Comparison of ENCODE assay signal across 9 cellular contexts in the genomic region with DNA sequence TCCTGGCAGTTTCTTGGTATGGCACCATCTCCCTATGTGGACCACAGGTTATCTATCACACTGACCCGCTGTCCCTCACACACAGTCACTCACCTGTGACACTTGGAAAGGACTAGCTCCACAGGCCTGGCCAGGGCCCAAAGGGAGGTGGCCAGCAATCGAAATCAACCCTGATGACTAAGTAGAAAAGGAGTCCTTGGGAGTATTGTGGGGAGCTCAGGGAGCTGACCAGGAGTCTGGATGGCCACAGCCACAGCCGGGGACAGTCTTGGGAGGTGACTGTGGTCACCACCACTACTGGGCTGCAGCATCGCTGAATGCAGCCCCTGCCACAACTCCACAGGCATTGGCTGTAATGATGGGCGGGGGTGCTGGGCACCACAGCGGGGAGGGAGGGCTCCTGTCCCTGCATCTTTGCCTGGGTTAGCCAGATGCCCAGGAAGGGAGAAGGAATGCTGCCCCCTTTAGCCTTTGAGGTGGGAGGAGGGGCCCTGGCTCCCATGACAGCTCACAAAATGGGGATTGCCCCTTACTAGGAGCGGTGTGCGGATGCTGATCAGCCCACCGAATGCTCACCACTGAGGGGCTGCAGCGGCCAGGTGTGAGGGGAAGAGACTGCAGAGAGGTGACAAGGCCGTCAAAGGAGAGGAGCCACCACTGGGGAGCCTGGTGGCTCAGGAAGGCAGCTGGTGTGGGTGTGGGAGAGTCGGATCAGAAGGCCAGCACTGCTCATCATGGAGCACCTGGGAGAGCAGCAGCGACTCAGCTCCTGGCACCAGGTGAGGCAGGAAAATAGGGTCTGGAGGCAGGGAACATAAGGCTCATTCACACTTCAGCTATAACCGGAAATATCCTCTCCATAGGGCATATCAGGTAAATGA.
DNase-seq lines count a peak whose midpoint lies in the region; ATAC-seq, FAIRE-seq and TF ChIP-seq lines count a peak whose summit lies in the region.
"Had no signal": no experiment of that assay in that cellular context is flagged by ENCODE, and none has a peak within 500 bp of the region (broad histone marks: within the 10 kb centered on the region; RNA-seq: fewer than 3 reads in every experiment).

No MANE protein-coding gene starts in this region.

- peak; percentile 15 for DNase-seq in NCI-H510A treated with DMSO at 0.1 percent for 48 hours (lab: John Stamatoyannopoulos, UW)
- no peak for DNase-seq in NCI-H510A (lab: John Stamatoyannopoulos, UW)
- peak; percentile 75 for DNase-seq in M059J (ENCODE audit: low read depth)
- DNase-seq in H1 (ENCODE audit: low read depth in 1 of 2, low spot score in 2 of 2): no peak
- DNase-seq in progenitor cell of endocrine pancreas (ENCODE audit: low spot score, unreplicated experiment): no peak
- no peak for DNase-seq in erythroblast (lab: John Stamatoyannopoulos, UW)
- DNase-seq: NK-92 treated with Interleukin-12 subunit alpha and Interleukin-12 subunit beta, amount 100 ng/mL, for 24 hours had no signal

- TF ChIP-seq POLR2A in H1 (IDR thresholded peaks at IDR 0.05; ENCODE audit: control extremely low read depth in 1 of 2, low read depth in 2 of 2, low read length in 2 of 2) (no peak), erythroblast (IDR thresholded peaks at IDR 0.05; ENCODE audit: low read length) (no peak)

- no peak for FAIRE-seq in H1 (lab: Jason Lieb, UNC)

- H3K36me3 ChIP-seq in H1 (ENCODE audit: control insufficient read depth in 2 of 4, insufficient read depth in 4 of 4, low read length in 3 of 4): no peaks in the 10 kb centered on the region

- peaks cover 26% of the 10 kb centered on the region for H3K4me1 Mint-ChIP-seq in progenitor cell of endocrine pancreas (ENCODE audit: low read depth)

- CTCF ChIA-PET in H1 (lab: Charles Lee; ENCODE audit: partially characterized antibody): interaction anchor here (1.0 to 9.1 kb wide), 29 partner anchors 9 to 280 kb away, joined by 3 to 139 read pairs (median 5); no protein-coding TSS in a partner anchor

- no peaks in the 10 kb centered on the region for H3K27me3 Mint-ChIP-seq in progenitor cell of endocrine pancreas

- H3K79me1 ChIP-seq in H1 (ENCODE audit: low read depth, low read length): no peaks in the 10 kb centered on the region

- H4K20me1 ChIP-seq in H1 (replicated peaks in 1 of 2; ENCODE audit: control insufficient read depth in 1 of 2, insufficient read depth in 2 of 2, low read length in 2 of 2): no peaks in the 10 kb centered on the region

- POLR2A ChIA-PET in H1 (lab: Charles Lee; ENCODE audit: partially characterized antibody): interaction anchor here (0.9 to 5.0 kb wide), 13 partner anchors 9 to 183 kb away, joined by 3 to 47 read pairs (median 5); partner anchors contain the start of gene H3-3A

- no peaks in the 10 kb centered on the region for H3K36me3 Mint-ChIP-seq in progenitor cell of endocrine pancreas (ENCODE audit: insufficient read depth)

- peaks cover 6% of the 10 kb centered on the region; the same call in 1 of the 2 replicates for H3K23me2 ChIP-seq in H1 (ENCODE audit: low read depth, low read length)

- no peak overlapping the region; a peak in 1 of 8 replicates for H3K4me3 ChIP-seq in H1 (ENCODE audit: extremely low read depth in 1 of 4, insufficient read depth in 2 of 4, low read depth in 3 of 4, low read length in 4 of 4)

- H4K5ac ChIP-seq in H1 (ENCODE audit: insufficient read length, low read depth, low read length): no peak overlapping the region

- H3K14ac ChIP-seq in H1 (ENCODE audit: insufficient read length): no peak overlapping the region

- H3K79me2 ChIP-seq in H1 (ENCODE audit: control insufficient read depth in 1 of 2, insufficient read depth in 2 of 2, low read length in 2 of 2): no peaks in the 10 kb centered on the region

- peak overlapping the region; percentile 61; the same call in 1 of the 2 replicates for H2BK20ac ChIP-seq in H1 (ENCODE audit: low read length)

- no peak overlapping the region for H3K27ac ChIP-seq in H1 (ENCODE audit: low read depth, low read length)

- peak overlapping the region; percentile 99; the same call in 1 of the 2 replicates for H2BK15ac ChIP-seq in H1 (ENCODE audit: low read length)

- H3K9me3 ChIP-seq in H1 (ENCODE audit: insufficient read depth in 2 of 2, low read depth in 1 of 2, low read length in 1 of 2): no peaks in the 10 kb centered on the region

- ATAC-seq in GM21528 (IDR thresholded peaks at IDR 0.05; ENCODE audit: low FRiP score, unreplicated experiment) (no peak), GM19452 (IDR thresholded peaks at IDR 0.05; ENCODE audit: unreplicated experiment) (no peak)

- peak overlapping the region; percentile 90; the same call in 1 of the 2 replicates for H2BK12ac ChIP-seq in H1 (ENCODE audit: low read depth, low read length)

- peaks cover 4 to 32% (median 18%) of the 10 kb centered on the region in 4 experiments for H3K4me1 ChIP-seq in H1 (replicated peaks in 1 of 4; ENCODE audit: control insufficient read depth in 3 of 4, insufficient read depth in 4 of 4, low read length in 3 of 4)

- WGBS in H1 (ENCODE audit: extremely low coverage in 1 of 2, insufficient coverage in 1 of 2, insufficient read length in 1 of 2, insufficient replicate concordance in 2 of 2, low coverage in 1 of 2, low lambda C conversion rate in 2 of 2, missing lambda C conversion rate in 1 of 2), 2 experiments: 88% methylated on average over 13 of the region's 14 CpGs; no CpG with 5 or more reads in 1 of the 2 experiments

- TF ChIP-seq RAD21 in H1 (IDR thresholded peaks at IDR 0.05 in 1 of 2, conservative IDR thresholded peaks at IDR 0.05 in 1 of 2; ENCODE audit: low read depth in 2 of 2, low read length in 2 of 2): no peak

- peaks cover 0 to 7% (median 4%) of the 10 kb centered on the region in 4 experiments; a peak in 3 of 7 replicates for H3K27me3 ChIP-seq in H1 (replicated peaks in 1 of 4; ENCODE audit: control insufficient read depth in 3 of 4, extremely low read depth in 1 of 4, insufficient read depth in 3 of 4, low read length in 3 of 4)

- H3K4me2 ChIP-seq in H1 (ENCODE audit: insufficient read depth in 1 of 2, low read depth in 2 of 2, low read length in 2 of 2): no peak overlapping the region; a peak in 1 of 4 replicates

- peak overlapping the region; percentile 88; the same call in 1 of the 2 replicates for H2AK5ac ChIP-seq in H1 (ENCODE audit: low read depth, low read length)

- no peaks in the 10 kb centered on the region for H3K9me3 Mint-ChIP-seq in progenitor cell of endocrine pancreas (ENCODE audit: low read depth)

- H2AFZ ChIP-seq in H1 (ENCODE audit: low read length): no peak overlapping the region

- H3K4me3 Mint-ChIP-seq in progenitor cell of endocrine pancreas (ENCODE audit: low read depth): peak overlapping the region; percentile 90

- H2BK5ac ChIP-seq in H1 (ENCODE audit: low read depth, low read length): 0 out of 2 replicates have a peak overlapping the region, but pooled peaks have one; percentile 39

- H3K4ac ChIP-seq in H1 (replicated peaks; ENCODE audit: insufficient read length, low read depth, low read length): no peak overlapping the region

- TF ChIP-seq CTCF in H1 (IDR thresholded peaks at IDR 0.05; ENCODE audit: control extremely low read depth in 1 of 3, insufficient read depth in 1 of 3, low read depth in 1 of 3, low read length in 3 of 3) (no peak), progenitor cell of endocrine pancreas (IDR thresholded peaks at IDR 0.05; ENCODE audit: unreplicated experiment) (no peak)

- H3K23ac ChIP-seq in H1 (ENCODE audit: insufficient read length): no peak overlapping the region

- H3K9ac ChIP-seq in H1 (replicated peaks in 1 of 4; ENCODE audit: extremely low read depth in 1 of 4, low read depth in 3 of 4, low read length in 3 of 4): no peak overlapping the region; a peak in 1 of 7 replicates

- H3K18ac ChIP-seq in H1 (ENCODE audit: extremely low read depth, low read length): peak overlapping the region; percentile 42

- no peak overlapping the region for H3K27ac Mint-ChIP-seq in progenitor cell of endocrine pancreas

- TF ChIP-seq EP300 in H1 (IDR thresholded peaks at IDR 0.05; ENCODE audit: borderline replicate concordance in 1 of 2, low read depth in 2 of 2, low read length in 2 of 2): no peak

- H2BK120ac ChIP-seq in H1 (replicated peaks; ENCODE audit: low read depth, low read length): no peak overlapping the region

- H4K91ac ChIP-seq in H1 (replicated peaks; ENCODE audit: insufficient read length, low read length): peak overlapping the region; percentile 57

- peak overlapping the region; percentile 78; the same call in 1 of the 2 replicates for H4K8ac ChIP-seq in H1 (ENCODE audit: extremely low read depth, insufficient read depth, low read length)

- H3K56ac ChIP-seq in H1 (replicated peaks; ENCODE audit: insufficient read length, low read depth, low read length): no peak overlapping the region

TF ChIP-seq in H1, 55 proteins besides CTCF, POLR2A, EP300 and RAD21:
- TF ChIP-seq CEBPB (IDR thresholded peaks at IDR 0.05; ENCODE audit: low read depth, low read length): no peak
- no peak for TF ChIP-seq PHF8 (conservative IDR thresholded peaks at IDR 0.05; ENCODE audit: low read depth, low read length)
- no peak for TF ChIP-seq HDAC6 (IDR thresholded peaks at IDR 0.05; ENCODE audit: low read depth, low read length)
- TF ChIP-seq POLR2AphosphoS5 (IDR thresholded peaks at IDR 0.05; ENCODE audit: low read depth, low read length): no peak
- no peak for TF ChIP-seq CBX8 (IDR thresholded peaks at IDR 0.05; ENCODE audit: borderline replicate concordance, low read depth, low read length)
- TF ChIP-seq TCF12 (IDR thresholded peaks at IDR 0.05; ENCODE audit: low read depth, low read length): no peak
- TF ChIP-seq YY1 (IDR thresholded peaks at IDR 0.05; ENCODE audit: low read depth, low read length): no peak
- no peak for TF ChIP-seq RFX5 (IDR thresholded peaks at IDR 0.05; ENCODE audit: borderline replicate concordance, low read depth, low read length)
- no peak for TF ChIP-seq SP1 (IDR thresholded peaks at IDR 0.05; ENCODE audit: low read depth, low read length)
- TF ChIP-seq SUZ12 (IDR thresholded peaks at IDR 0.05; ENCODE audit: low read length): no peak
TF ChIP-seq in H1: peak in this region for 0.

Comparison
In these comparisons a context has a peak if more than half of its experiments do, and no peak if none do; other contexts are left out.
1. DNase-seq: peak in NCI-H510A treated with DMSO at 0.1 percent for 48 hours (single experiment) and M059J (single experiment); none in NCI-H510A (single experiment), H1 (0 of 2), progenitor cell of endocrine pancreas (single experiment) and erythroblast (0 of 2).